In genomic region chr10:114638874-114639625, GRCh38 we compare ENCODE assay signal across 8 cellular contexts. TPM values are rescaled to one million over a fixed set of nuclear protein-coding genes. Genes with fewer than 3 reads are reported as not detected.
DNase-seq lines count a peak whose midpoint lies in the region; ATAC-seq and TF ChIP-seq lines count a peak whose summit lies in the region.
"Had no signal": no experiment of that assay in that cellular context is flagged by ENCODE, and none has a peak within 500 bp of the region (broad histone marks: within the 10 kb centered on the region; RNA-seq: fewer than 3 reads in every experiment).

No MANE protein-coding gene starts in this region.

- POLR2A ChIA-PET in IMR-90 (lab: Charles Lee; ENCODE audit: unreplicated experiment): no interaction called here

- BruUV-seq in IMR-90 (replicated peaks; lab: Mats Ljungman, UMichigan): no TSS peak

- H4K8ac ChIP-seq in IMR-90 (ENCODE audit: low read depth in 2 of 2, low read length in 2 of 2): peak overlapping the region in 1 of 2 experiments; percentile 22; a peak in 2 of 4 replicates

- no peak overlapping the region for H3K56ac ChIP-seq in IMR-90 (ENCODE audit: extremely low read depth, insufficient read depth, low read length)

- H3K18ac ChIP-seq in IMR-90 (ENCODE audit: low read depth, low read length): peak overlapping the region; percentile 67

- 83% methylated on average over 2 of the region's 7 CpGs; no CpG with 5 or more reads in 1 of the 2 experiments for WGBS in IMR-90 (ENCODE audit: extremely low coverage in 2 of 2, insufficient read length in 1 of 2), 2 experiments

- peaks cover 13% of the 10 kb centered on the region; the same call in 1 of the 2 replicates for H4K20me1 ChIP-seq in IMR-90 (ENCODE audit: insufficient read depth, low read length)

- CTCF ChIA-PET in IMR-90 (lab: Yijun Ruan, JAX): no interaction called here

- in situ Hi-C loops in IMR-90 (cut with MboI; ENCODE audit: low sequenced_read_pairs): no loop called here

- peak overlapping the region; percentile 59 for H2AFZ ChIP-seq in IMR-90 (replicated peaks; ENCODE audit: low read length, poor library complexity)

- H3K4me1 ChIP-seq in IMR-90 (ENCODE audit: control insufficient read depth, insufficient read depth, low read length) (peaks cover 15% of the 10 kb centered on the region), breast epithelium (peaks cover 0 to 7% of the 10 kb centered on the region in 2 donors)

- H3K4me3 ChIP-seq in IMR-90 (ENCODE audit: insufficient read depth, low read depth, low read length): no peak overlapping the region
- H3K4me3 ChIP-seq in breast epithelium: no peak overlapping the region
- H3K4me3 ChIP-seq in skeletal muscle cell (ENCODE audit: low read depth, low read length): no peak overlapping the region

- peaks cover 0 to 8% of the 10 kb centered on the region in 2 experiments; a peak in 1 of 4 replicates for H3K79me1 ChIP-seq in IMR-90 (ENCODE audit: low read depth in 1 of 2, low read length in 2 of 2)

- peak; percentile 82 for ATAC-seq in GM18907 (IDR thresholded peaks at IDR 0.05; ENCODE audit: unreplicated experiment)
- ATAC-seq in IMR-90 (ENCODE audit: low read depth): peak; percentile 62
- no peak for ATAC-seq in GM21367 (IDR thresholded peaks at IDR 0.05; ENCODE audit: unreplicated experiment)
- ATAC-seq in HG03025 (IDR thresholded peaks at IDR 0.05; ENCODE audit: low FRiP score, unreplicated experiment): no peak

- TF ChIP-seq CTCF in IMR-90 (conservative IDR thresholded peaks at IDR 0.05; ENCODE audit: low read depth, low read length): no peak
- no peak for TF ChIP-seq CTCF in breast epithelium (IDR thresholded peaks at IDR 0.05)

- H3K9me3 ChIP-seq in IMR-90 (ENCODE audit: control insufficient read depth, insufficient read depth, low read length): no peaks in the 10 kb centered on the region
- H3K9me3 ChIP-seq in breast epithelium: no peaks in the 10 kb centered on the region

- H3K9ac ChIP-seq in IMR-90 (ENCODE audit: low read depth, low read length): no peak overlapping the region

- H2BK15ac ChIP-seq in IMR-90 (ENCODE audit: low read depth, low read length): no peak overlapping the region; the same call in 2 of the 3 replicates

- 0 out of 2 replicates have a peak overlapping the region, but pooled peaks have one; percentile 35 for H3K23ac ChIP-seq in IMR-90 (ENCODE audit: low read depth, low read length)

- TF ChIP-seq POLR2A in IMR-90 (IDR thresholded peaks at IDR 0.05; ENCODE audit: low read depth, low read length) (no peak), breast epithelium (IDR thresholded peaks at IDR 0.05) (no peak)

- H3K9me1 ChIP-seq in IMR-90 (ENCODE audit: insufficient read depth, low read length): peaks cover 19% of the 10 kb centered on the region

- DNase-seq in IMR-90: peak; percentile 95
- no peak for DNase-seq in breast epithelium (ENCODE audit: low spot score in 2 of 2)
- DNase-seq in skeletal muscle cell (ENCODE audit: low read depth): peak; percentile 75
- no peak for DNase-seq in anterior cingulate cortex (lab: John Stamatoyannopoulos, UW)
- DNase-seq: activated naive CD4-positive, alpha-beta T cell treated with Interleukin-2 at 50 U/mL for 16 hours had no signal

- TF ChIP-seq RAD21 in IMR-90 (IDR thresholded peaks at IDR 0.05; ENCODE audit: low read length): no peak

- H3K36me3 ChIP-seq in IMR-90 (ENCODE audit: control insufficient read depth, insufficient read depth, low read length) (no peaks in the 10 kb centered on the region), breast epithelium (no peaks in the 10 kb centered on the region)

- H3K27me3 ChIP-seq in IMR-90 (ENCODE audit: control insufficient read depth, insufficient read depth, low read length): peaks cover 2% of the 10 kb centered on the region; the same call in 1 of the 2 replicates
- H3K27me3 ChIP-seq in breast epithelium: no peaks in the 10 kb centered on the region

- peak overlapping the region; percentile 72 for H2BK120ac ChIP-seq in IMR-90 (ENCODE audit: low read depth, low read length)

- dilution Hi-C loops in IMR-90 (cut with HindIII; ENCODE audit: low sequenced_read_pairs, unreplicated experiment): no loop called here

- H3K27ac ChIP-seq in IMR-90 (ENCODE audit: insufficient read depth, low read length) (no peak overlapping the region), breast epithelium (peak overlapping the region; percentile 13 to 33)

- H2AK5ac ChIP-seq in IMR-90 (ENCODE audit: low read depth, low read length): peak overlapping the region; percentile 71; the same call in 1 of the 2 replicates

- peak overlapping the region; percentile 66 for H2AK9ac ChIP-seq in IMR-90 (replicated peaks; ENCODE audit: low read depth, low read length, poor library complexity)

- no peak overlapping the region for H4K5ac ChIP-seq in IMR-90 (ENCODE audit: low read depth, low read length)

- intact Hi-C loops in IMR-90 (cut with micrococcal nuclease) (loop anchor here (10.0 kb wide), 1 partner anchor 334 kb away; no protein-coding TSS in a partner anchor), breast epithelium (cut with DNase I; ENCODE audit: low total_unique reads) (no loop called here)

- peak overlapping the region; percentile 8; the same call in 1 of the 2 replicates for H3K4me2 ChIP-seq in IMR-90 (ENCODE audit: low read depth, low read length)

- peak overlapping the region; percentile 63; the same call in 1 of the 2 replicates for H2BK20ac ChIP-seq in IMR-90 (ENCODE audit: low read depth, low read length)

- H3K4ac ChIP-seq in IMR-90 (ENCODE audit: low read depth, low read length): peak overlapping the region; percentile 67

- H4K91ac ChIP-seq in IMR-90 (ENCODE audit: insufficient read depth, low read depth, low read length): 0 out of 2 replicates have a peak overlapping the region, but pooled peaks have one; percentile 15

- peak overlapping the region; percentile 49 for H3K14ac ChIP-seq in IMR-90 (replicated peaks; ENCODE audit: low read depth, low read length)

- H2BK5ac ChIP-seq in IMR-90 (ENCODE audit: low read depth, low read length, poor library complexity, severe bottlenecking): peak overlapping the region; percentile 36

TF ChIP-seq in IMR-90, 13 proteins besides CTCF, POLR2A, EP300 and RAD21:
- peak; percentile 76 for TF ChIP-seq CEBPB (IDR thresholded peaks at IDR 0.05; ENCODE audit: low read depth, low read length)
- TF ChIP-seq, protein P1, sequence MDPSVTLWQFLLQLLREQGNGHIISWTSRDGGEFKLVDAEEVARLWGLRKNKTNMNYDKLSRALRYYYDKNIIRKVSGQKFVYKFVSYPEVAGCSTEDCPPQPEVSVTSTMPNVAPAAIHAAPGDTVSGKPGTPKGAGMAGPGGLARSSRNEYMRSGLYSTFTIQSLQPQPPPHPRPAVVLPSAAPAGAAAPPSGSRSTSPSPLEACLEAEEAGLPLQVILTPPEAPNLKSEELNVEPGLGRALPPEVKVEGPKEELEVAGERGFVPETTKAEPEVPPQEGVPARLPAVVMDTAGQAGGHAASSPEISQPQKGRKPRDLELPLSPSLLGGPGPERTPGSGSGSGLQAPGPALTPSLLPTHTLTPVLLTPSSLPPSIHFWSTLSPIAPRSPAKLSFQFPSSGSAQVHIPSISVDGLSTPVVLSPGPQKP (IDR thresholded peaks at IDR 0.05; ENCODE audit: borderline replicate concordance, low read depth, low read length): no peak
TF ChIP-seq in IMR-90: peak in this region for 1.

RNA-seq across cellular contexts. Expression of gene ABLIM1, which starts 19.0 kb away (rescaled TPM):
- 9.9 and 11.1 TPM in 2 replicates for total RNA-seq in IMR-90 (2012; rRNA removed)
- 7.7 and 8.1 TPM in 2 replicates for polyA plus RNA-seq in IMR-90 (2012; rRNA removed)
- 2.7 and 6.9 TPM in 2 replicates for polyA plus RNA-seq in IMR-90 (2012; cell fraction: cytosol; rRNA removed)
- polyA plus RNA-seq in IMR-90 (2012; cell fraction: nucleus; rRNA removed; ENCODE audit: low replicate concordance): 10.3 and 22.7 TPM in 2 replicates
- total RNA-seq in breast epithelium: 100 to 1,000 TPM in 2 of 3 donors, 10 to 100 TPM in 1; 89.0 to 216 (median 131) TPM

Comparison
In these comparisons a context has a peak if more than half of its experiments do, and no peak if none do; other contexts are left out.
1. ATAC-seq: peak in GM18907 (single experiment) and IMR-90 (single experiment); none in GM21367 (single experiment) and HG03025 (single experiment).
2. DNase-seq: peak in IMR-90 (single experiment) and skeletal muscle cell (single experiment); none in breast epithelium (0 of 2) and anterior cingulate cortex (0 of 58).